20 cellular contexts compared by ENCODE assay signal in the genomic region with DNA sequence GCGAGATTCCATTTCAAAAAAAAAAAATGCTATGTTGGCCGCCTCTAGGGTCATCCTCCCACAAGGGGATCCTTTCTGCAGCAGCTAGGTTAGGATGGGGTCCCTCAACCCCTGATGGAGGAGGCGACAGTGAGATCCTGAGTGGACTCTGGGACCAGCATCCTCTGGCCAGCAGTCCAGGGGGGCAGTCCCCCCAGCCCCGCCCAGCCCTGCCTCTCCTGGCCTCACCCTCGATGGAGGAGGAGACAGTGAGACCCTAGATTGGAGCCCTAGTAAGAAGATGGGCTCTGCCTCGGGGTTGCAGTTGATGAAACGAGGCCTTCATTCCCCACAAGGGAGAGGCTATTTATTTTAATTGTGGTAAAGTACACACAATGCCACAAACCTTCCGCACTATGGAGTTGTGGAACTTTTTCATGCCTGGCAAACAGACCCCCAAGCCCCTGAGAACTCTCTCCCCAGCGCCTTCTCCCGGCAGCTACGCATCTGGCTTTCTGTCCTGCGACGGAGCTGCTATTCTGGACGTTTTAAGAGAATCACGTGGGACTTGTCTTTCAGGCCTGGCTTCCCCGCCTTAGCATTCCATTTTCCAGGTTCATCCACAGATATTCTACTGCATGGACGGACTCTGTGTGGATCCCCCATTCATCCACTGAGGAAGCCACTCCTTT. TPM values are rescaled to one million over a fixed set of nuclear protein-coding genes. Genes with fewer than 3 reads are reported as not detected.
DNase-seq lines count a peak whose midpoint lies in the region; ATAC-seq and TF ChIP-seq lines count a peak whose summit lies in the region.
"Had no signal": no experiment of that assay in that cellular context is flagged by ENCODE, and none has a peak within 500 bp of the region (broad histone marks: within the 10 kb centered on the region; RNA-seq: fewer than 3 reads in every experiment).

No MANE protein-coding gene starts in this region.

- no peak for TF ChIP-seq CTCF in left ventricle myocardium inferior (IDR thresholded peaks at IDR 0.05; ENCODE audit: borderline replicate concordance)
- TF ChIP-seq CTCF in body of pancreas (IDR thresholded peaks at IDR 0.05), result no peak
- TF ChIP-seq CTCF in osteoblast (IDR thresholded peaks at IDR 0.05; ENCODE audit: extremely low read depth, low read depth, low read length), result no peak

- H3K4me3 ChIP-seq in left ventricle myocardium inferior (no peak overlapping the region), body of pancreas (no peak overlapping the region), osteoblast (ENCODE audit: insufficient read depth, low read length) (no peak overlapping the region), aorta (ENCODE audit: low read length in 2 of 2) (no peak overlapping the region)
- H3K4me3 ChIP-seq: SJCRH30 had no signal

- H3K9me3 ChIP-seq in left ventricle myocardium inferior (replicated peaks) (no peaks in the 10 kb centered on the region), body of pancreas (no peaks in the 10 kb centered on the region), osteoblast (ENCODE audit: low read depth, low read length) (no peaks in the 10 kb centered on the region), aorta (ENCODE audit: control insufficient read depth, low read length) (no peaks in the 10 kb centered on the region)
- H3K9me3 ChIP-seq: Caco-2, SJCRH30 had no signal

- DNase-seq in left ventricle myocardium inferior (peak; percentile 5), Right ventricle myocardium superior (no peak), body of pancreas (no peak), osteoblast (ENCODE audit: insufficient read length, low spot score, missing footprints) (peak; percentile 70), aorta (peak; percentile 9 to 52), NCI-H2196 treated with DMSO at 0.1 percent for 48 hours (lab: John Stamatoyannopoulos, UW; ENCODE audit: unreplicated experiment) (no peak), cerebellar cortex (ENCODE audit: low spot score) (no peak)
- DNase-seq: Caco-2; CD4-positive, alpha-beta T cell; DMS153; GF-D8; KG1; NCI-H1417; NCI-H187; NCI-H226; NCI-H524; NCI-H82; OCI-M1; SJCRH30 had no signal

- H4K20me1 ChIP-seq in osteoblast (ENCODE audit: insufficient read depth, low read length), result peaks cover 87% of the 10 kb centered on the region

- intact Hi-C loops in left ventricle myocardium inferior (cut with micrococcal nuclease) (no loop called here), Right ventricle myocardium superior (cut with DNase I) (no loop called here), body of pancreas (cut with DNase I) (no loop called here), aorta (cut with DNase I) (no loop called here)

- H3K4me1 ChIP-seq in left ventricle myocardium inferior, result peaks cover 30% of the 10 kb centered on the region
- peaks cover 100% of the 10 kb centered on the region for H3K4me1 ChIP-seq in body of pancreas
- no peaks in the 10 kb centered on the region for H3K4me1 ChIP-seq in osteoblast (ENCODE audit: insufficient read depth, low read length)
- no peaks in the 10 kb centered on the region for H3K4me1 ChIP-seq in aorta (ENCODE audit: control insufficient read depth in 1 of 2, insufficient read depth in 2 of 2, low read length in 2 of 2)

- TF ChIP-seq POLR2A in body of pancreas (IDR thresholded peaks at IDR 0.05), result no peak

- no peak overlapping the region for H3K4me2 ChIP-seq in osteoblast (ENCODE audit: insufficient read depth, low read length)

- no peak overlapping the region for H2AFZ ChIP-seq in osteoblast (ENCODE audit: low read length)

- 77 to 86% methylated on average over 14 to 17 of the region's 17 CpGs for WGBS in body of pancreas, 2 donors
- 95% methylated on average over 17 of the region's 17 CpGs for WGBS in aorta, 2 donors

- H3K27me3 ChIP-seq in left ventricle myocardium inferior (ENCODE audit: low read depth), result no peaks in the 10 kb centered on the region
- H3K27me3 ChIP-seq in body of pancreas, result no peaks in the 10 kb centered on the region
- no peaks in the 10 kb centered on the region for H3K27me3 ChIP-seq in osteoblast (ENCODE audit: insufficient read depth, low read length)
- H3K27me3 ChIP-seq in aorta (ENCODE audit: control insufficient read depth in 1 of 2, insufficient read depth in 2 of 2, low read length in 1 of 2), result no peaks in the 10 kb centered on the region
- H3K27me3 ChIP-seq: SJCRH30 had no signal

- no peaks in the 10 kb centered on the region for H3K36me3 ChIP-seq in left ventricle myocardium inferior
- H3K36me3 ChIP-seq in body of pancreas (replicated peaks in 1 of 2; ENCODE audit: insufficient read depth in 1 of 2, low read depth in 2 of 2), result no peaks in the 10 kb centered on the region
- no peaks in the 10 kb centered on the region for H3K36me3 ChIP-seq in osteoblast (ENCODE audit: insufficient read depth, low read length)
- H3K36me3 ChIP-seq in aorta (ENCODE audit: control insufficient read depth in 1 of 2, insufficient read depth in 2 of 2, low read length in 1 of 2), result no peaks in the 10 kb centered on the region
- H3K36me3 ChIP-seq: SJCRH30 had no signal

- peaks cover 100% of the 10 kb centered on the region for H3K79me2 ChIP-seq in osteoblast (ENCODE audit: insufficient read depth, low read length)

- no peak overlapping the region for H3K27ac ChIP-seq in left ventricle myocardium inferior (replicated peaks)
- H3K27ac ChIP-seq in body of pancreas, result peak overlapping the region; percentile 84 to 93 (median 86)
- H3K27ac ChIP-seq in osteoblast (ENCODE audit: low read depth, low read length), result no peak overlapping the region
- H3K27ac ChIP-seq in aorta (ENCODE audit: low read depth in 1 of 2, low read length in 2 of 2), result no peak overlapping the region
- H3K27ac ChIP-seq: SJCRH30 had no signal

- ATAC-seq in Right ventricle myocardium superior (ENCODE audit: poor library complexity) (no peak), body of pancreas (no peak), aorta (ENCODE audit: low FRiP score) (no peak), GM18870 (IDR thresholded peaks at IDR 0.05; ENCODE audit: unreplicated experiment) (no peak)

RNA-seq across cellular contexts. Expression of gene VAV2, which starts 15.8 kb away (rescaled TPM):
- total RNA-seq in left ventricle myocardium inferior, result 4.1 TPM
- 4.9 TPM for total RNA-seq in Right ventricle myocardium superior
- total RNA-seq in body of pancreas, result 10 to 100 TPM; 31.6 to 32.3 TPM
- total RNA-seq in osteoblast, result 8.0 and 8.8 TPM in 2 replicates
- total RNA-seq in aorta, result 10 to 100 TPM; 12.0 to 25.4 TPM
- polyA plus RNA-seq in aorta, result 10 to 100 TPM in 1 of 2 donors, 1 to 10 TPM in 1; 9.0 to 11.6 TPM

RNA-seq across cellular contexts. Expression of gene BRD3OS, which starts 49.0 kb away (rescaled TPM):
- total RNA-seq in left ventricle myocardium inferior (5.7 TPM), Right ventricle myocardium superior (4.9 TPM), body of pancreas (1 to 10 TPM; 7.3 to 9.6 TPM), osteoblast (23.0 and 26.1 TPM in 2 replicates), aorta (10 to 100 TPM in 1 of 2 donors, 1 to 10 TPM in 1; 8.3 to 17.3 TPM)
- 10 to 100 TPM in 1 of 2 donors, 1 to 10 TPM in 1; 5.8 to 13.8 TPM for polyA plus RNA-seq in aorta

Comparison
In these comparisons a context has a peak if more than half of its experiments do, and no peak if none do; other contexts are left out.
1. DNase-seq: peak in left ventricle myocardium inferior (single experiment), osteoblast (single experiment) and aorta (2 of 2); none in Right ventricle myocardium superior (single experiment), body of pancreas (0 of 4), NCI-H2196 treated with DMSO at 0.1 percent for 48 hours (single experiment) and cerebellar cortex (single experiment).
2. H3K27ac ChIP-seq: peak in body of pancreas (4 of 4); none in left ventricle myocardium inferior (single experiment), osteoblast (single experiment) and aorta (0 of 2).